In genomic region chr12:11651377-11651776, GRCh38 we compare ENCODE assay signal across 8 cellular contexts. TPM values are rescaled to one million over a fixed set of nuclear protein-coding genes. Genes with fewer than 3 reads are reported as not detected.
DNase-seq lines count a peak whose midpoint lies in the region; ATAC-seq and TF ChIP-seq lines count a peak whose summit lies in the region.

No MANE protein-coding gene starts in this region.

- H3K27me3 Mint-ChIP-seq in activated CD4-positive, alpha-beta memory T cell treated with anti-CD3 and anti-CD28 coated beads, Interleukin-2, amount 10 ng/mL, durations not matched to agents 7 days and 5 days: no peaks in the 10 kb centered on the region
- peaks cover 9% of the 10 kb centered on the region for H3K27me3 Mint-ChIP-seq in glutamatergic neuron (ENCODE audit: unreplicated experiment)

- CTCF ChIA-PET in HEK293 (lab: Yijun Ruan, JAX): interaction anchor here (0.6 kb wide), 1 partner anchor 896 kb away, joined by 3 read pairs; no protein-coding TSS in a partner anchor
- CTCF ChIA-PET in activated CD4-positive, alpha-beta memory T cell treated with anti-CD3 and anti-CD28 coated beads, Interleukin-2, amount 10 ng/mL, durations not matched to agents 7 days and 5 days (lab: Charles Lee): no interaction called here

- H3K36me3 Mint-ChIP-seq in activated CD4-positive, alpha-beta memory T cell treated with anti-CD3 and anti-CD28 coated beads, Interleukin-2, amount 10 ng/mL, durations not matched to agents 7 days and 5 days (ENCODE audit: low read depth): peaks cover 21% of the 10 kb centered on the region
- no peaks in the 10 kb centered on the region for H3K36me3 Mint-ChIP-seq in glutamatergic neuron (ENCODE audit: unreplicated experiment)

- DNase-seq in activated CD4-positive, alpha-beta memory T cell treated with anti-CD3 and anti-CD28 coated beads, Interleukin-2, amount 10 ng/mL, durations not matched to agents 7 days and 5 days: no peak
- DNase-seq in glutamatergic neuron (no peak), spleen (no peak), NCI-H2171 (lab: John Stamatoyannopoulos, UW) (no peak), inferior parietal cortex (ENCODE audit: extremely low spot score) (no peak), T1000 (lab: John Stamatoyannopoulos, UW) (no peak)

- H3K36me3 ChIP-seq in HEK293 (ENCODE audit: control insufficient read depth in 2 of 2, insufficient read depth in 1 of 2, low read length in 2 of 2) (no peaks in the 10 kb centered on the region), spleen (no peaks in the 10 kb centered on the region)

- H3K4me3 ChIP-seq in HEK293 (ENCODE audit: low read depth, low read length): peak overlapping the region; percentile 90
- peak overlapping the region; percentile 50 to 84 (median 80) for H3K4me3 ChIP-seq in spleen

- no peaks in the 10 kb centered on the region for H3K9me3 Mint-ChIP-seq in activated CD4-positive, alpha-beta memory T cell treated with anti-CD3 and anti-CD28 coated beads, Interleukin-2, amount 10 ng/mL, durations not matched to agents 7 days and 5 days
- peaks cover 13% of the 10 kb centered on the region for H3K9me3 Mint-ChIP-seq in glutamatergic neuron (ENCODE audit: unreplicated experiment)

- H3K9me3 ChIP-seq in HEK293 (ENCODE audit: control insufficient read depth, insufficient read depth, low read depth, low read length) (no peaks in the 10 kb centered on the region), spleen (no peaks in the 10 kb centered on the region)

- TF ChIP-seq CTCF in HEK293 (tag by site-specific recombination; IDR thresholded peaks at IDR 0.05): no peak
- TF ChIP-seq CTCF in glutamatergic neuron (IDR thresholded peaks at IDR 0.05; ENCODE audit: partially characterized antibody, unreplicated experiment): no peak
- TF ChIP-seq CTCF in spleen (IDR thresholded peaks at IDR 0.05 in 8 of 11, conservative IDR thresholded peaks at IDR 0.05 in 3 of 11): no peak

- intact Hi-C loops in spleen (cut with DNase I; ENCODE audit: low total_unique reads): loop anchor here (5.0 kb wide), 1 partner anchor 76 kb away; no protein-coding TSS in a partner anchor

- H3K4me1 ChIP-seq in HEK293 (ENCODE audit: control insufficient read depth, insufficient read depth, low read length) (peaks cover 4% of the 10 kb centered on the region; the same call in 1 of the 2 replicates), spleen (peaks cover 40 to 67% (median 56%) of the 10 kb centered on the region in 6 donors)

- no peak for TF ChIP-seq POLR2A in spleen (IDR thresholded peaks at IDR 0.05)

- H3K27ac ChIP-seq in HEK293 (ENCODE audit: extremely low read depth, low read depth, low read length) (no peak overlapping the region), spleen (peak overlapping the region; percentile 76 to 97 (median 96))

- peak overlapping the region; percentile 96 for H3K27ac Mint-ChIP-seq in activated CD4-positive, alpha-beta memory T cell treated with anti-CD3 and anti-CD28 coated beads, Interleukin-2, amount 10 ng/mL, durations not matched to agents 7 days and 5 days
- H3K27ac Mint-ChIP-seq in glutamatergic neuron (ENCODE audit: unreplicated experiment): no peak overlapping the region

- no peaks in the 10 kb centered on the region for H3K27me3 ChIP-seq in spleen (replicated peaks in 1 of 7)

- WGBS in spleen, 5 donors: 8 to 11% (median 10%) methylated on average over 5 of the region's 5 CpGs

- H3K4me1 Mint-ChIP-seq in activated CD4-positive, alpha-beta memory T cell treated with anti-CD3 and anti-CD28 coated beads, Interleukin-2, amount 10 ng/mL, durations not matched to agents 7 days and 5 days: peaks cover 47% of the 10 kb centered on the region
- H3K4me1 Mint-ChIP-seq in glutamatergic neuron (ENCODE audit: low read depth, unreplicated experiment): peaks cover 21% of the 10 kb centered on the region

- H3K4me3 Mint-ChIP-seq in activated CD4-positive, alpha-beta memory T cell treated with anti-CD3 and anti-CD28 coated beads, Interleukin-2, amount 10 ng/mL, durations not matched to agents 7 days and 5 days: peak overlapping the region; percentile 87
- H3K4me3 Mint-ChIP-seq in glutamatergic neuron (ENCODE audit: unreplicated experiment): peak overlapping the region; percentile 97

- POLR2A ChIA-PET in HEK293 (lab: Yijun Ruan, JAX): no interaction called here
- POLR2A ChIA-PET in activated CD4-positive, alpha-beta memory T cell treated with anti-CD3 and anti-CD28 coated beads, Interleukin-2, amount 10 ng/mL, durations not matched to agents 7 days and 5 days (lab: Charles Lee): interaction anchor here (1.0 to 3.3 kb wide), 4 partner anchors 160 to 521 kb away, joined by 3 to 64 read pairs (median 7); no protein-coding TSS in a partner anchor

- no peak for ATAC-seq in GM18870 (IDR thresholded peaks at IDR 0.05; ENCODE audit: unreplicated experiment)

TF ChIP-seq in HEK293, 187 proteins besides CTCF, POLR2A, EP300 and RAD21:
- TF ChIP-seq, protein P1, sequence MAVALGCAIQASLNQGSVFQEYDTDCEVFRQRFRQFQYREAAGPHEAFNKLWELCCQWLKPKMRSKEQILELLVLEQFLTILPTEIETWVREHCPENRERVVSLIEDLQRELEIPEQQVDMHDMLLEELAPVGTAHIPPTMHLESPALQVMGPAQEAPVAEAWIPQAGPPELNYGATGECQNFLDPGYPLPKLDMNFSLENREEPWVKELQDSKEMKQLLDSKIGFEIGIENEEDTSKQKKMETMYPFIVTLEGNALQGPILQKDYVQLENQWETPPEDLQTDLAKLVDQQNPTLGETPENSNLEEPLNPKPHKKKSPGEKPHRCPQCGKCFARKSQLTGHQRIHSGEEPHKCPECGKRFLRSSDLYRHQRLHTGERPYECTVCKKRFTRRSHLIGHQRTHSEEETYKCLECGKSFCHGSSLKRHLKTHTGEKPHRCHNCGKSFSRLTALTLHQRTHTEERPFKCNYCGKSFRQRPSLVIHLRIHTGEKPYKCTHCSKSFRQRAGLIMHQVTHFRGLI (tag by site-specific recombination; IDR thresholded peaks at IDR 0.05): peak; percentile 49; the same call in 1 of the 2 replicates
- no peak for TF ChIP-seq ZNF140 (tag by site-specific recombination; IDR thresholded peaks at IDR 0.05)

RNA-seq across cellular contexts. Expression of gene ETV6, which starts 1.9 kb away (rescaled TPM):
- total RNA-seq in activated CD4-positive, alpha-beta memory T cell treated with anti-CD3 and anti-CD28 coated beads, Interleukin-2, amount 10 ng/mL, durations not matched to agents 7 days and 5 days: 10 to 100 TPM; 53.7 to 54.9 TPM
- 10.1 TPM for total RNA-seq in glutamatergic neuron (ENCODE audit: unreplicated experiment)
- 100 to 1,000 TPM in 1 of 7 donors, 10 to 100 TPM in 6; 45.7 to 116 (median 86.2) TPM for total RNA-seq in spleen
- 10 to 100 TPM in 2 of 3 donors, 1 to 10 TPM in 1; 7.2 to 12.3 (median 10.6) TPM for polyA plus RNA-seq in spleen
